28 cellular contexts compared by ENCODE assay signal in the genomic region with DNA sequence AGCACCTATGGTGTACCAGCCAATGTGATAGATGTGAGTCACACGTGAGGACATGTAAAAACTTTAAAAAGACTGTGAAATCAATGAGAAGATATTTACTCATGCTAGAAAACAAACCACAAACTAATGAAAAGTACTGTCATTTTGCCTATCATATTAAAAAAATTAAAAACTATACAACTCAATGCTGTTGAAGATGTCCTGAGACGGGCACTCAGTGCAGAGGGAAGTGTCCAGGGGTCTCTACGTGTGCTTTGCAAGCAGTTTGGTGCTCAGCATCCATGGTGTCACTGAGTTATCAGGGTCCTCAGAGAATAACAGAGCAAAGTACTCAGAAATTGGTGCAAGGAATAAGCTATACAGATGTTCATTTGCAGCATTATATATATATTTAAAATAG.
DNase-seq lines count a peak whose midpoint lies in the region; ATAC-seq, FAIRE-seq and TF ChIP-seq lines count a peak whose summit lies in the region.
"Had no signal": no experiment of that assay in that cellular context is flagged by ENCODE, and none has a peak within 500 bp of the region (broad histone marks: within the 10 kb centered on the region; RNA-seq: fewer than 3 reads in every experiment).

No MANE protein-coding gene starts in this region.

- no peaks in the 10 kb centered on the region for H3K4me1 ChIP-seq in K562 (replicated peaks in 1 of 2; ENCODE audit: control insufficient read depth in 2 of 2, insufficient read depth in 2 of 2, low read length in 2 of 2)
- H3K4me1 ChIP-seq: A549, BE2C, Caco-2 had no signal

- no peak for TF ChIP-seq RAD21 in K562 (CRISPR knock-in tag; conservative IDR thresholded peaks at IDR 0.05 in 1 of 2, IDR thresholded peaks at IDR 0.05 in 1 of 2)

- no peak for TF ChIP-seq CTCF in K562 (IDR thresholded peaks at IDR 0.05 in 2 of 3, conservative IDR thresholded peaks at IDR 0.05 in 1 of 3; ENCODE audit: insufficient read depth in 2 of 3, low read depth in 1 of 3, low read length in 3 of 3)

- CTCF ChIA-PET in K562 (lab: Yijun Ruan, JAX; ENCODE audit: low intra/inter-chr PET ratio), result no interaction called here

- no TSS peak for BruUV-seq in K562 (replicated peaks; lab: Mats Ljungman, UMichigan)

- no peak for TF ChIP-seq POLR2A in K562 (conservative IDR thresholded peaks at IDR 0.05)

- H3K4me2 ChIP-seq in K562 (ENCODE audit: insufficient read depth, low read length), result no peak overlapping the region
- H3K4me2 ChIP-seq: A549; BLaER1; BLaER1 treated with 17β-estradiol and CSF1 and Interleukin-3, amounts not matched to agents 10 nM and 100 nM had no signal

- H3K9me3 ChIP-seq in K562 (replicated peaks; ENCODE audit: control insufficient read depth, insufficient read depth, low read depth, low read length), result no peaks in the 10 kb centered on the region
- H3K9me3 ChIP-seq: BE2C had no signal

- H3K79me2 ChIP-seq in K562 (ENCODE audit: control insufficient read depth, insufficient read depth, low read length), result no peaks in the 10 kb centered on the region

- 0 out of 2 replicates have a peak, but pooled peaks cover 4% of the 10 kb centered on the region for H4K20me1 ChIP-seq in K562 (replicated peaks; ENCODE audit: control insufficient read depth, insufficient read depth, low read length)
- H4K20me1 ChIP-seq: BLaER1; BLaER1 treated with 17β-estradiol and CSF1 and Interleukin-3, amounts not matched to agents 10 nM and 100 nM had no signal

- intact Hi-C loops in K562 (cut with micrococcal nuclease), result no loop called here

- H3K4me3 ChIP-seq in K562, result no peak overlapping the region
- H3K4me3 ChIP-seq: A549; BLaER1; BLaER1 treated with 17β-estradiol and CSF1 and Interleukin-3, amounts not matched to agents 10 nM and 100 nM had no signal

- no peak for FAIRE-seq in K562 (lab: Jason Lieb, UNC)
- FAIRE-seq: A549, D721Med had no signal

- no peak overlapping the region for H3K27ac ChIP-seq in K562 (ENCODE audit: extremely low read depth, low read depth, low read length)
- H3K27ac ChIP-seq: 22Rv1; A549; BLaER1; BLaER1 treated with 17β-estradiol and CSF1 and Interleukin-3, amounts not matched to agents 10 nM and 100 nM; C4-2B had no signal

- no peaks in the 10 kb centered on the region for H3K36me3 ChIP-seq in K562 (ENCODE audit: control insufficient read depth, insufficient read depth, low read length)
- H3K36me3 ChIP-seq: BE2C, BLaER1 had no signal

- POLR2A ChIA-PET in K562 (lab: Yijun Ruan, JAX), result no interaction called here

- ATAC-seq in K562 (no peak), HG03097 (IDR thresholded peaks at IDR 0.05; ENCODE audit: low FRiP score, unreplicated experiment) (no peak)
- ATAC-seq: A549; CD8-positive, alpha-beta T cell had no signal

- in situ Hi-C loops in K562 (cut with MboI), result loop anchor here (25.0 kb wide), 1 partner anchor 337 kb away; a partner anchor contains a TSS

- H2AFZ ChIP-seq in K562 (ENCODE audit: low read depth, low read length), result no peak overlapping the region

- no peak for DNase-seq in K562 (ENCODE audit: extremely low read depth in 1 of 4, low spot score in 3 of 4)
- DNase-seq: 8988T; ACHN; AML-193; BE2C; C1 segment of cervical spinal cord; Caco-2; Calu3; CD4-positive, alpha-beta memory T cell; CD4-positive, alpha-beta T cell; CD4-positive, CD25-positive, alpha-beta regulatory T cell; CD8-positive, alpha-beta memory T cell; CD8-positive, alpha-beta T cell; COR-L47; DMS 273 treated with DMSO at 0.1 percent for 48 hours; DMS153; DMS53; DMS79; DMS79 treated with DMSO at 0.1 percent for 48 hours; DND-41; EL had no signal

- TF ChIP-seq EP300 in K562 (IDR thresholded peaks at IDR 0.05; ENCODE audit: low read length), result no peak

- no peaks in the 10 kb centered on the region for H3K9me1 ChIP-seq in K562 (ENCODE audit: control insufficient read depth, insufficient read depth, low read length)

- H3K27me3 ChIP-seq in K562 (ENCODE audit: control insufficient read depth in 2 of 2, insufficient read depth in 2 of 2, low read length in 2 of 2), result peaks cover 0 to 21% of the 10 kb centered on the region in 2 experiments; a peak in 2 of 5 replicates
- H3K27me3 ChIP-seq: BLaER1; BLaER1 treated with 17β-estradiol and CSF1 and Interleukin-3, amounts not matched to agents 10 nM and 100 nM had no signal

- WGBS in K562 (ENCODE audit: insufficient coverage, low coverage, missing lambda C conversion rate), result 2% methylated on average over 3 of the region's 3 CpGs

- no peak overlapping the region for H3K9ac ChIP-seq in K562 (ENCODE audit: insufficient read depth in 1 of 2, low read depth in 2 of 2, low read length in 2 of 2)
- H3K9ac ChIP-seq: BLaER1; BLaER1 treated with 17β-estradiol and CSF1 and Interleukin-3, amounts not matched to agents 10 nM and 100 nM had no signal

TF ChIP-seq in K562, 482 proteins besides CTCF, POLR2A, EP300 and RAD21:
- TF ChIP-seq MCM2 (IDR thresholded peaks at IDR 0.05; ENCODE audit: low read depth) (no peak), ZC3H11A (IDR thresholded peaks at IDR 0.05; ENCODE audit: low read depth, low read length) (no peak), ZNF134 (CRISPR knock-in tag; conservative IDR thresholded peaks at IDR 0.05) (no peak), CEBPB (tag; IDR thresholded peaks at IDR 0.05) (no peak), WHSC1 (IDR thresholded peaks at IDR 0.05; ENCODE audit: low read length) (no peak), RBM25 (IDR thresholded peaks at IDR 0.05; ENCODE audit: low read depth, low read length, severe bottlenecking) (peak; percentile 91), ZNF668 (CRISPR knock-in tag; IDR thresholded peaks at IDR 0.05) (no peak), ZKSCAN8 (CRISPR knock-in tag; IDR thresholded peaks at IDR 0.05) (peak; percentile 66), ZNF146 (CRISPR knock-in tag; IDR thresholded peaks at IDR 0.05; ENCODE audit: unreplicated experiment) (no peak), ZNF384 (IDR thresholded peaks at IDR 0.05; ENCODE audit: low read depth, low read length) (no peak)
- TF ChIP-seq, protein P1, sequence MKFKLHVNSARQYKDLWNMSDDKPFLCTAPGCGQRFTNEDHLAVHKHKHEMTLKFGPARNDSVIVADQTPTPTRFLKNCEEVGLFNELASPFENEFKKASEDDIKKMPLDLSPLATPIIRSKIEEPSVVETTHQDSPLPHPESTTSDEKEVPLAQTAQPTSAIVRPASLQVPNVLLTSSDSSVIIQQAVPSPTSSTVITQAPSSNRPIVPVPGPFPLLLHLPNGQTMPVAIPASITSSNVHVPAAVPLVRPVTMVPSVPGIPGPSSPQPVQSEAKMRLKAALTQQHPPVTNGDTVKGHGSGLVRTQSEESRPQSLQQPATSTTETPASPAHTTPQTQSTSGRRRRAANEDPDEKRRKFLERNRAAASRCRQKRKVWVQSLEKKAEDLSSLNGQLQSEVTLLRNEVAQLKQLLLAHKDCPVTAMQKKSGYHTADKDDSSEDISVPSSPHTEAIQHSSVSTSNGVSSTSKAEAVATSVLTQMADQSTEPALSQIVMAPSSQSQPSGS (CRISPR knock-in tag; IDR thresholded peaks at IDR 0.05), result no peak
- TF ChIP-seq, protein P2, sequence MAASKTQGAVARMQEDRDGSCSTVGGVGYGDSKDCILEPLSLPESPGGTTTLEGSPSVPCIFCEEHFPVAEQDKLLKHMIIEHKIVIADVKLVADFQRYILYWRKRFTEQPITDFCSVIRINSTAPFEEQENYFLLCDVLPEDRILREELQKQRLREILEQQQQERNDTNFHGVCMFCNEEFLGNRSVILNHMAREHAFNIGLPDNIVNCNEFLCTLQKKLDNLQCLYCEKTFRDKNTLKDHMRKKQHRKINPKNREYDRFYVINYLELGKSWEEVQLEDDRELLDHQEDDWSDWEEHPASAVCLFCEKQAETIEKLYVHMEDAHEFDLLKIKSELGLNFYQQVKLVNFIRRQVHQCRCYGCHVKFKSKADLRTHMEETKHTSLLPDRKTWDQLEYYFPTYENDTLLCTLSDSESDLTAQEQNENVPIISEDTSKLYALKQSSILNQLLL (CRISPR knock-in tag; IDR thresholded peaks at IDR 0.05; ENCODE audit: borderline replicate concordance), result no peak
